ENCODE assay signal across 22 cellular contexts in the genomic region with DNA sequence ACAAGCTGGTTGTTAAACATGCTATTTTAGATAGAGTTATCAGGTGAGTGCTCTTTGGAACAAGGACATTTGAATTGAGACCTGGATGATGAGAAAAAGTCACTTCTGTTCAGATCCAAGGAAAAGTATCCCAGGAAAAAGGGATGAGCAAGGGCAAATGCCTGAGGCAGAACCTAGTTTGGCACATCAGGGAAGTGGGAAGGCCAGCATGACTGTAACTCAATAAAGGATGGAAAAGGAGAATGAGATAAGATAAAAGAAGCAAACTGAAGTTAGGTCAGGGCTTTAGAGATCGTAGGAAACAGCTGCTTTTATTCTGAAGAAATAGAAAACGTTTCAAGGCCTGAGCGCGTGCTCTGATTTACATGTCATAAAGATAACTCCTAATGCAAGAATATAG.
"Had no signal": no experiment of that assay in that cellular context is flagged by ENCODE, and none has a peak within 500 bp of the region (broad histone marks: within the 10 kb centered on the region; RNA-seq: fewer than 3 reads in every experiment).

No MANE protein-coding gene starts in this region.

- H3K4me1 ChIP-seq: left ventricle myocardium inferior, pancreas, prostate gland, spleen, uterus had no signal

- H3K27ac ChIP-seq: hepatocyte, left ventricle myocardium inferior, pancreas, prostate gland, skin epidermis, spleen, tibial nerve, uterus had no signal

- H3K4me3 ChIP-seq: hepatocyte, left ventricle myocardium inferior, lung, mucosa of descending colon, pancreas, prostate gland, skin epidermis, spleen, tibial nerve, uterus had no signal

- DNase-seq: islet precursor cell; left ventricle myocardium inferior; midbrain; mucosa of descending colon; naive thymus-derived CD4-positive, alpha-beta T cell; nucleus accumbens; pancreas; posterior cingulate gyrus; retina; right cardiac atrium; spleen; stimulated activated CD4-positive, alpha-beta T cell treated with anti-CD3 and anti-CD28 coated beads, Interleukin-4, amount 100 ng/mL, for 4 hours; stimulated activated CD8-positive, alpha-beta memory T cell treated with anti-CD3 and anti-CD28 coated beads, Interleukin-4, amount 100 ng/mL, for 48 hours; stimulated activated naive CD4-positive, alpha-beta T cell treated with Interleukin-2 at 50 U/mL for 16 hours; stimulated activated naive CD8-positive, alpha-beta T cell treated with anti-CD3 and anti-CD28 coated beads, Interleukin-15, amount 100 ng/mL, for 72 hours; substantia nigra; uterus had no signal

- H3K79me2 ChIP-seq: hepatocyte had no signal

- H3K36me3 ChIP-seq: left ventricle myocardium inferior, pancreas, prostate gland, spleen, tibial nerve, uterus had no signal

- H3K4me2 ChIP-seq: hepatocyte had no signal

- H3K27me3 ChIP-seq: hepatocyte, pancreas, spleen, tibial nerve, uterus had no signal
